Comparison of ENCODE assay signal across 8 cellular contexts in the genomic region with DNA sequence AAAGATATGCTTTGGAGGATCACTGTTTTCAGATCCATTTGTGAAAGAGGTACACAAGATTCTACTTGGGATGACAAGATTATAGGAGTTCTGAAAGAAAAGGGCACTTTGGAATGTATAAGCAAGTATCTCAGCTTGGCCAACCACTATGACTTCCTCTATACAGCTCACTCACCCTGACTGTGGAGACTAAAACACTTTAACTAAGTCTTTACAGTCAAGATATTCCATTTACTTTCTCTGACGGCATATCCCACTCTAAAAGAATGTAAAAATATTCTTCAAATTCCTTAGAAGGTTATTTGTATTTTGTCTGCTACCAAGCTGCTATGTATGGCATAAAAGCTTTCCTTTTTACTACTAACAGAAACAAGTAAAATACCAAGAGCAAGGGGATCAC. TPM values are rescaled to one million over a fixed set of nuclear protein-coding genes. Genes with fewer than 3 reads are reported as not detected.
DNase-seq lines count a peak whose midpoint lies in the region; ATAC-seq and TF ChIP-seq lines count a peak whose summit lies in the region.
"Not testable (repeated sequence)": the region's sequence is repeated elsewhere in the genome, so short reads cannot be mapped to it uniquely, and the experiment has no call there.

No MANE protein-coding gene starts in this region.

- H3K4me2 ChIP-seq in GM23338, smooth muscle cell: not testable (repeated sequence)

- DNase-seq in AG10803 (ENCODE audit: low read depth) (peak; percentile 22), fibroblast of peridontal ligament (ENCODE audit: extremely low read depth) (peak; percentile 49)
- DNase-seq in GM23338 (ENCODE audit: low spot score); activated T-cell treated with anti-CD3 and anti-CD28 coated beads, Interleukin-2, amount 50 U/mL, for 72 hours; chondrocyte (ENCODE audit: low spot score); naive B cell; smooth muscle cell (lab: John Stamatoyannopoulos, UW; ENCODE audit: unreplicated experiment): not testable (repeated sequence)

- not testable (repeated sequence) for H3K27me3 Mint-ChIP-seq in GM23338 (ENCODE audit: insufficient read depth, low read depth, poor library complexity); IgD-negative memory B cell; activated T-cell treated with anti-CD3 and anti-CD28 coated beads, Interleukin-2, amount 50 U/mL, for 72 hours (ENCODE audit: low read depth); chondrocyte (ENCODE audit: low read depth); naive B cell

- 73% methylated on average over 1 of the region's 1 CpG for WGBS in smooth muscle cell (ENCODE audit: low lambda C conversion rate)

- not testable (repeated sequence) for H3K9me3 ChIP-seq in smooth muscle cell (replicated peaks; ENCODE audit: low read depth)

- not testable (repeated sequence) for H3K27ac Mint-ChIP-seq in GM23338
- H3K27ac Mint-ChIP-seq in IgD-negative memory B cell = peak overlapping the region in 2 of 3 donors; percentile 1 to 46
- H3K27ac Mint-ChIP-seq in activated T-cell treated with anti-CD3 and anti-CD28 coated beads, Interleukin-2, amount 50 U/mL, for 72 hours = peak overlapping the region; percentile 82
- H3K27ac Mint-ChIP-seq in chondrocyte (ENCODE audit: unreplicated experiment) = peak overlapping the region; percentile 75
- H3K27ac Mint-ChIP-seq in naive B cell = peak overlapping the region in 4 of 6 donors; percentile 23 to 33 (median 28)

- H3K4me3 Mint-ChIP-seq in GM23338; IgD-negative memory B cell; activated T-cell treated with anti-CD3 and anti-CD28 coated beads, Interleukin-2, amount 50 U/mL, for 72 hours; naive B cell: not testable (repeated sequence)
- peak overlapping the region; percentile 11 for H3K4me3 Mint-ChIP-seq in chondrocyte (ENCODE audit: unreplicated experiment)

- H3K79me2 ChIP-seq in GM23338 (replicated peaks; ENCODE audit: insufficient read depth) (peaks cover 95% of the 10 kb centered on the region), smooth muscle cell (ENCODE audit: low read depth) (peaks cover 96% of the 10 kb centered on the region)

- H2AFZ ChIP-seq in GM23338; smooth muscle cell (ENCODE audit: low read depth): not testable (repeated sequence)

- TF ChIP-seq CTCF in AG10803 (conservative IDR thresholded peaks at IDR 0.05; ENCODE audit: low read length); GM23338 (conservative IDR thresholded peaks at IDR 0.05; ENCODE audit: low read depth in 2 of 2); chondrocyte (IDR thresholded peaks at IDR 0.05); smooth muscle cell (IDR thresholded peaks at IDR 0.05; ENCODE audit: borderline replicate concordance, insufficient read depth, poor library complexity, severe bottlenecking): not testable (repeated sequence)

- H3K36me3 Mint-ChIP-seq in GM23338 (ENCODE audit: low read depth) = peaks cover 59% of the 10 kb centered on the region
- not testable (repeated sequence) for H3K36me3 Mint-ChIP-seq in IgD-negative memory B cell
- H3K36me3 Mint-ChIP-seq in activated T-cell treated with anti-CD3 and anti-CD28 coated beads, Interleukin-2, amount 50 U/mL, for 72 hours (ENCODE audit: insufficient read depth in 2 of 2) = peaks cover 5 to 22% of the 10 kb centered on the region in 2 donors
- H3K36me3 Mint-ChIP-seq in chondrocyte (ENCODE audit: low read depth) = peaks cover 13% of the 10 kb centered on the region
- H3K36me3 Mint-ChIP-seq in naive B cell = peaks cover 5 to 25% of the 10 kb centered on the region in 2 donors

- H3K36me3 ChIP-seq in GM23338 (ENCODE audit: insufficient read depth) (peaks cover 23% of the 10 kb centered on the region), smooth muscle cell (ENCODE audit: low read depth) (peaks cover 18% of the 10 kb centered on the region)

- not testable (repeated sequence) for H3F3A ChIP-seq in GM23338 (replicated peaks; ENCODE audit: low read depth); smooth muscle cell (ENCODE audit: low read depth)

- not testable (repeated sequence) for H3K9ac ChIP-seq in smooth muscle cell (ENCODE audit: low read depth)

- H3K27ac ChIP-seq in GM23338 (ENCODE audit: low read depth) = peak overlapping the region; percentile 65
- peak overlapping the region; percentile 9 for H3K27ac ChIP-seq in smooth muscle cell (ENCODE audit: low read depth)

- H3K27me3 ChIP-seq in GM23338 (ENCODE audit: insufficient read depth); smooth muscle cell (ENCODE audit: low read depth): not testable (repeated sequence)

- H4K20me1 ChIP-seq in GM23338 (replicated peaks; ENCODE audit: insufficient read depth) = peaks cover 33% of the 10 kb centered on the region
- H4K20me1 ChIP-seq in smooth muscle cell (ENCODE audit: low read depth) = peaks cover 97% of the 10 kb centered on the region

- not testable (repeated sequence) for H3K4me1 Mint-ChIP-seq in GM23338; IgD-negative memory B cell; activated T-cell treated with anti-CD3 and anti-CD28 coated beads, Interleukin-2, amount 50 U/mL, for 72 hours (ENCODE audit: low read depth); naive B cell
- H3K4me1 Mint-ChIP-seq in chondrocyte (ENCODE audit: low read depth) = peaks cover 56% of the 10 kb centered on the region

- H3K9me2 ChIP-seq in GM23338 (ENCODE audit: insufficient read depth) = not testable (repeated sequence)

- H3K4me3 ChIP-seq in AG10803 (ENCODE audit: low read length); GM23338; smooth muscle cell: not testable (repeated sequence)

- H3K4me1 ChIP-seq in GM23338 (ENCODE audit: insufficient read depth); smooth muscle cell (ENCODE audit: low read depth): not testable (repeated sequence)

- not testable (repeated sequence) for H3K9me3 Mint-ChIP-seq in GM23338; IgD-negative memory B cell; activated T-cell treated with anti-CD3 and anti-CD28 coated beads, Interleukin-2, amount 50 U/mL, for 72 hours; chondrocyte (ENCODE audit: low read depth); naive B cell

- ATAC-seq in GM23338; activated T-cell treated with anti-CD3 and anti-CD28 coated beads, Interleukin-2, amount 50 U/mL, for 72 hours (replicated peaks in 1 of 2); naive B cell (ENCODE audit: low read depth in 2 of 2): not testable (repeated sequence)

RNA-seq across cellular contexts. Expression of a gene that starts 58.5 kb away (rescaled TPM):
- 19.8 and 21.0 TPM in 2 replicates for total RNA-seq in GM23338 (2014; rRNA removed; shearing (Covaris generic))
- 3.7 and 3.8 TPM in 2 replicates for polyA plus RNA-seq in GM23338 (2016; fragmentation: Nextera tagmentation; extraction: Ambion mirVana)
- 15.7 TPM for polyA plus RNA-seq in IgD-negative memory B cell
- total RNA-seq in activated T-cell treated with anti-CD3 and anti-CD28 coated beads, Interleukin-2, amount 50 U/mL, for 72 hours = 10 to 100 TPM; 12.2 to 14.9 TPM
- total RNA-seq in chondrocyte = 16.4 to 22.6 TPM (median 21.5 TPM) in 3 replicates
- polyA plus RNA-seq in naive B cell (ENCODE audit: low read depth in 6 of 6) = 1 to 10 TPM; 6.5 to 9.7 (median 8.8) TPM
- total RNA-seq in smooth muscle cell = 6.3 and 8.1 TPM in 2 replicates
- 3.9 and 4.8 TPM in 2 replicates for polyA plus RNA-seq in smooth muscle cell
